12 cellular contexts compared by ENCODE assay signal in the genomic region with DNA sequence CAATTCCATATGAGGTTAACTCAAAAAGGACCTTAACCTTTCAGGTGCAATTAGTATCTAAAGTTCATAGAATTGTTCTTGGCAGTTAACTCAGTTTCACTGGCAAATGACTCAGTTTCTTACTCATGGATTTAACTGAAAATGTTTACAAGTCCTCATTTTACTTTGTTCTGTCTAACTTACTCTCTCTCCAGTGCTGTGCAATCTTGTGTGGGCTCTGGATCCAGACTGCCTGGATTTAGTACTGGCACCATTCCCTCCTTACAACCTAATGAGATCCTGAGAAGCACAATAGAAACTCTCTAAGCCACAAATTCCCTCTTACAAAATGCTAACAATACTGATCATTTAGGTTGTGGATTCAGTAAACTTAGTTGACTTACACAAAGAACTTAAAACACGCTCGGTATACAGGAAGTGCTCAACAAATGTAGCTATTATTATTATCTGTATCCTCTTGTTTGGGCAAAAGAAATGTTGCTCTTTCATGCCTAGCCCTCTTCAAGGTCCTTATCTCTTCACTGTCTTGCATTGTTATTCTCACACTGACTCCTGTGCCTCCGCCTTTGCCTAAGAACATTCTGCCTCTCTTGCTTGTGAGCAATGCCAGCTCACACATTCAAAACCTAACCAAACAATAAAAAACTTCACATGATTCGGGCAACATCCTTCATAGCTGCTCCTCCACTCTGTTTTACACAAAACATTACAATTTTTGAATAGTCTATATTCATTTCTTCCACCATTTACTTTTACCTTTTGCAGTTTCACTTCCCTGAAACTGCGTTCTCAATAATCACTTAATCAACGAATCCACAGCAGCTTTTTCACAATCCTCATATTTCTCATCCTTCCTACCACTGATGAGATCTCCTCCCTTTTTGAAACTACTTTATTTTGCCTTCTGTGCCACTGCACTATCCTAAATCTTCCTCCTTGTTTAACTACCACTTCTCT.
A peak's percentile ranks its signal among the peaks of the same experiment; 100 is the strongest.
DNase-seq lines count a peak whose midpoint lies in the region; ATAC-seq and TF ChIP-seq lines count a peak whose summit lies in the region.
"Had no signal": no experiment of that assay in that cellular context is flagged by ENCODE, and none has a peak within 500 bp of the region (broad histone marks: within the 10 kb centered on the region; RNA-seq: fewer than 3 reads in every experiment).

No MANE protein-coding gene starts in this region.

- H3K36me3 ChIP-seq in Karpas-422 (ENCODE audit: insufficient read depth, low read length) = no peaks in the 10 kb centered on the region
- H3K36me3 ChIP-seq in smooth muscle cell (ENCODE audit: low read depth) = no peaks in the 10 kb centered on the region
- peaks cover 0 to 17% (median 4%) of the 10 kb centered on the region in 4 donors for H3K36me3 ChIP-seq in transverse colon
- H3K36me3 ChIP-seq: neutrophil had no signal

- TF ChIP-seq CTCF in epithelial cell of esophagus (IDR thresholded peaks at IDR 0.05; ENCODE audit: insufficient read depth, low read depth, low read length, missing control alignments) (no peak), smooth muscle cell (IDR thresholded peaks at IDR 0.05; ENCODE audit: borderline replicate concordance, insufficient read depth, poor library complexity, severe bottlenecking) (no peak), transverse colon (IDR thresholded peaks at IDR 0.05) (no peak)

- H4K20me1 ChIP-seq in Karpas-422 (ENCODE audit: insufficient read depth, low read depth, low read length) (no peaks in the 10 kb centered on the region), smooth muscle cell (ENCODE audit: low read depth) (no peaks in the 10 kb centered on the region)

- H3K4me1 ChIP-seq in Karpas-422 (ENCODE audit: low read length) (peaks cover 16% of the 10 kb centered on the region), smooth muscle cell (ENCODE audit: low read depth) (peaks cover 7% of the 10 kb centered on the region), transverse colon (peaks cover 0 to 15% (median 0%) of the 10 kb centered on the region in 4 donors)

- no peak for TF ChIP-seq POLR2A in transverse colon (IDR thresholded peaks at IDR 0.05)

- no peak for DNase-seq in Karpas-422
- peak; percentile 45 for DNase-seq in epithelial cell of esophagus (ENCODE audit: low read depth)
- no peak for DNase-seq in smooth muscle cell (lab: John Stamatoyannopoulos, UW; ENCODE audit: unreplicated experiment)
- no peak for DNase-seq in ureter (ENCODE audit: low spot score)
- no peak for DNase-seq in activated CD4-positive, alpha-beta T cell treated with anti-CD3 and anti-CD28 coated beads for 1 hour
- no peak for DNase-seq in NCI-H187 treated with DMSO at 0.1 percent for 48 hours (lab: John Stamatoyannopoulos, UW)
- no peak for DNase-seq in transverse colon
- DNase-seq: Calu3; effector memory CD4-positive, alpha-beta T cell; stimulated activated CD4-positive, alpha-beta T cell treated with anti-CD3 and anti-CD28 coated beads, Interleukin-4, amount 100 ng/mL, for 1 hour had no signal

- no peak for TF ChIP-seq EP300 in transverse colon (IDR thresholded peaks at IDR 0.05; ENCODE audit: low read depth)

- H3K27ac ChIP-seq in Karpas-422 (ENCODE audit: low read length) (peak overlapping the region; percentile 47), smooth muscle cell (ENCODE audit: low read depth) (peak overlapping the region; percentile 57), transverse colon (peak overlapping the region in 1 of 4 donors; percentile 8)
- H3K27ac ChIP-seq: neutrophil had no signal

- H3K79me2 ChIP-seq in Karpas-422 (ENCODE audit: low read length) = no peaks in the 10 kb centered on the region
- H3K79me2 ChIP-seq in smooth muscle cell (ENCODE audit: low read depth) = no peaks in the 10 kb centered on the region

- 83% methylated on average over 6 of the region's 6 CpGs for WGBS in smooth muscle cell (ENCODE audit: low lambda C conversion rate)
- WGBS in transverse colon (ENCODE audit: low coverage in 1 of 2), 2 donors = 68 to 76% methylated on average over 6 of the region's 6 CpGs

- H2AFZ ChIP-seq in Karpas-422 (ENCODE audit: low read length) (peak overlapping the region; percentile 82), smooth muscle cell (ENCODE audit: low read depth) (no peak overlapping the region)

- in situ Hi-C loops in transverse colon (cut with MboI; ENCODE audit: low pct_ligation_motif_present in 1 of 4, low pct_unique_long_range_greater_than_20kb in 1 of 4, low sequenced_read_pairs in 3 of 4) = no loop called here

- intact Hi-C loops in transverse colon (cut with DNase I; ENCODE audit: low total_unique reads) = no loop called here

- peak; percentile 58 for ATAC-seq in GM18868 (IDR thresholded peaks at IDR 0.05; ENCODE audit: unreplicated experiment)

- H3K9me2 ChIP-seq in Karpas-422 (replicated peaks; ENCODE audit: insufficient read depth, low read length) = no peaks in the 10 kb centered on the region

- H3K9ac ChIP-seq in Karpas-422 (ENCODE audit: low read length) (no peak overlapping the region), smooth muscle cell (ENCODE audit: low read depth) (no peak overlapping the region)

- H3K4me2 ChIP-seq in Karpas-422 (ENCODE audit: low read depth, low read length, poor library complexity, severe bottlenecking) = peak overlapping the region; percentile 34
- H3K4me2 ChIP-seq in smooth muscle cell = peak overlapping the region; percentile 20

- H3F3A ChIP-seq in smooth muscle cell (ENCODE audit: low read depth) = no peaks in the 10 kb centered on the region

- no peaks in the 10 kb centered on the region for H3K9me3 ChIP-seq in Karpas-422 (ENCODE audit: low read length)
- H3K9me3 ChIP-seq in smooth muscle cell (replicated peaks; ENCODE audit: low read depth) = no peaks in the 10 kb centered on the region
- H3K9me3 ChIP-seq in transverse colon = no peaks in the 10 kb centered on the region
- H3K9me3 ChIP-seq: neutrophil had no signal

- H3K4me3 ChIP-seq in Karpas-422 (ENCODE audit: low read length) (no peak overlapping the region), epithelial cell of esophagus (ENCODE audit: low read length) (no peak overlapping the region), smooth muscle cell (no peak overlapping the region), transverse colon (no peak overlapping the region)

- H3K27me3 ChIP-seq in Karpas-422 (ENCODE audit: low read length) (no peaks in the 10 kb centered on the region), smooth muscle cell (ENCODE audit: low read depth) (no peaks in the 10 kb centered on the region), transverse colon (no peaks in the 10 kb centered on the region)
- H3K27me3 ChIP-seq: neutrophil had no signal
